In the genomic region with DNA sequence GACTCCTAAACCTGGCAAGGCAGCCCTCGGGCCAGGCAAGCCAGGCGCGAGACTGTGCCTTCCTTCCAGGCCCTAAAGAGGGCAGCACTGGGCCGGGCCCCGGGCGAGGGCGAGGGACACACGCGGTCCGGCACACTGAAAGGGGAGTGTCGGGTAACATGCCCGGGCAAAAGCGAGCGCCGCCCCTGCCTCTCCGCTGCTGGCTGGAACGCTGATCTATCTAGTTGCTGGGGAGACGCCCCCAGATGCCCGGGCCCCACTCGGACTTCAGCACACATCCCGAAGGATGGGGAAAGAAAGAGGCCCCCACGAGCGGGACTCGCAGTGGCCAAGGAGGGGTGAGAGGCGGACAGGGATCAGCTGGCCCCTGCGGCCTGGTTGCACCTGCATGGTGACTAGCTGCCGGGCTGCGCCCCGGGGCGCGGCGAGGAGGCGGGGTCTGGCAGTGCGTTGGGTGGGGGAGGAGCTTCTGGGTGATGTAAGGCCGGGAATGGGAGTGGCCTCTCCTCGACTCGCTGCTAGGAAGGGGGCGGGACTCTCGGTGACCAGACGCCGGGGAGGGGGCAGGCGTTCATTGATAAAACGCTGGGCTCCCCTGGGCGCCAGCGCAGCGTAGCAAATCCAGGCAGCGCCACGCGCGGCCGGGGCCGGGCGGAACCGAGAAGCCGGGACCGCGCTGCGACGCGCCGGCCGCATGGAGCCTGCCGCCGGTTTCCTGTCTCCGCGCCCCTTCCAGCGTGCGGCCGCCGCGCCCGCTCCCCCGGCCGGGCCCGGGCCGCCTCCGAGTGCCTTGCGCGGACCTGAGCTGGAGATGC, we compare ENCODE assay signal across 1 cellular context.
A peak's percentile ranks its signal among the peaks of the same experiment; 100 is the strongest.
TF ChIP-seq lines count a peak whose summit lies in the region.

Gene PLK3, plus strand, starts transcription at position 608 of the 815 bp plus-strand sequence. Its CDS starts 87 bp downstream, at position 695.

TF ChIP-seq in GM23338, 12 proteins besides CTCF, POLR2A, EP300 and RAD21:
- no peak for TF ChIP-seq EZH2 (IDR thresholded peaks at IDR 0.05; ENCODE audit: low read depth, unreplicated experiment)
- peak; percentile 95 for TF ChIP-seq POLR2AphosphoS5 (IDR thresholded peaks at IDR 0.05; ENCODE audit: low read depth)
- TF ChIP-seq JUNB (IDR thresholded peaks at IDR 0.05; ENCODE audit: unreplicated experiment): no peak
- peak; percentile 38; the same call in 1 of the 2 replicates for TF ChIP-seq CREB1 (CRISPR knock-in tag; IDR thresholded peaks at IDR 0.05; ENCODE audit: low read depth)
